Comparison of ENCODE assay signal across 2 cellular contexts in the genomic region with DNA sequence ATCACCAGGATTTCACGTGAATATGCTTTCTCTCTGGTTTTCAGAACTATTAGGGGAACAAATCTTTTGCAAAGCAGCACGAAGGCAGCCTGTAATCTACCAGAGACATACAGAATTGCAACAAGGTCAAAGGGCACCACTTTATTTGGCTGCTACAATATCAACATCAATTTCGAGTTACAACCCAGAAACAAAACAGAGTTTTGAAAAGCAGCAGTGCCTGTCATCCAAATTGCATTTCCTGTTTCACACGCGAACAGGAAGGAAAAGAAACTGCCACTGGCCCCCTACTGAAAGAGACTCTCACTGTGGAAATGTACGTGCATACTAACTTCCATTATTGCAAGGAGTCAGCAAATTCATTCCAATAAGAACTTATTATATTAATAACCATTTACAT.
TF ChIP-seq lines count a peak whose summit lies in the region.

No MANE protein-coding gene starts in this region.

TF ChIP-seq in liver, 16 proteins besides CTCF, POLR2A, EP300 and RAD21:
- no peak for TF ChIP-seq TAF1 (conservative IDR thresholded peaks at IDR 0.05)
- TF ChIP-seq GABPA (IDR thresholded peaks at IDR 0.05 in 1 of 2, conservative IDR thresholded peaks at IDR 0.05 in 1 of 2), result peak in 1 of 2 donors; percentile 51
- peak; percentile 95 for TF ChIP-seq NR2F2 (IDR thresholded peaks at IDR 0.05)
- TF ChIP-seq, protein P1, sequence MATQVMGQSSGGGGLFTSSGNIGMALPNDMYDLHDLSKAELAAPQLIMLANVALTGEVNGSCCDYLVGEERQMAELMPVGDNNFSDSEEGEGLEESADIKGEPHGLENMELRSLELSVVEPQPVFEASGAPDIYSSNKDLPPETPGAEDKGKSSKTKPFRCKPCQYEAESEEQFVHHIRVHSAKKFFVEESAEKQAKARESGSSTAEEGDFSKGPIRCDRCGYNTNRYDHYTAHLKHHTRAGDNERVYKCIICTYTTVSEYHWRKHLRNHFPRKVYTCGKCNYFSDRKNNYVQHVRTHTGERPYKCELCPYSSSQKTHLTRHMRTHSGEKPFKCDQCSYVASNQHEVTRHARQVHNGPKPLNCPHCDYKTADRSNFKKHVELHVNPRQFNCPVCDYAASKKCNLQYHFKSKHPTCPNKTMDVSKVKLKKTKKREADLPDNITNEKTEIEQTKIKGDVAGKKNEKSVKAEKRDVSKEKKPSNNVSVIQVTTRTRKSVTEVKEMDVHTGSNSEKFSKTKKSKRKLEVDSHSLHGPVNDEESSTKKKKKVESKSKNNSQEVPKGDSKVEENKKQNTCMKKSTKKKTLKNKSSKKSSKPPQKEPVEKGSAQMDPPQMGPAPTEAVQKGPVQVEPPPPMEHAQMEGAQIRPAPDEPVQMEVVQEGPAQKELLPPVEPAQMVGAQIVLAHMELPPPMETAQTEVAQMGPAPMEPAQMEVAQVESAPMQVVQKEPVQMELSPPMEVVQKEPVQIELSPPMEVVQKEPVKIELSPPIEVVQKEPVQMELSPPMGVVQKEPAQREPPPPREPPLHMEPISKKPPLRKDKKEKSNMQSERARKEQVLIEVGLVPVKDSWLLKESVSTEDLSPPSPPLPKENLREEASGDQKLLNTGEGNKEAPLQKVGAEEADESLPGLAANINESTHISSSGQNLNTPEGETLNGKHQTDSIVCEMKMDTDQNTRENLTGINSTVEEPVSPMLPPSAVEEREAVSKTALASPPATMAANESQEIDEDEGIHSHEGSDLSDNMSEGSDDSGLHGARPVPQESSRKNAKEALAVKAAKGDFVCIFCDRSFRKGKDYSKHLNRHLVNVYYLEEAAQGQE (IDR thresholded peaks at IDR 0.05), result no peak
- TF ChIP-seq, protein P2, sequence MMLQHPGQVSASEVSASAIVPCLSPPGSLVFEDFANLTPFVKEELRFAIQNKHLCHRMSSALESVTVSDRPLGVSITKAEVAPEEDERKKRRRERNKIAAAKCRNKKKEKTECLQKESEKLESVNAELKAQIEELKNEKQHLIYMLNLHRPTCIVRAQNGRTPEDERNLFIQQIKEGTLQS (IDR thresholded peaks at IDR 0.05), result no peak
- peak in 1 of 2 donors; percentile 36 for TF ChIP-seq HNF4A (conservative IDR thresholded peaks at IDR 0.05)
- no peak for TF ChIP-seq JUND (IDR thresholded peaks at IDR 0.05)
- TF ChIP-seq RXRA (IDR thresholded peaks at IDR 0.05), result peak; percentile 32 to 36
- TF ChIP-seq, protein P3, sequence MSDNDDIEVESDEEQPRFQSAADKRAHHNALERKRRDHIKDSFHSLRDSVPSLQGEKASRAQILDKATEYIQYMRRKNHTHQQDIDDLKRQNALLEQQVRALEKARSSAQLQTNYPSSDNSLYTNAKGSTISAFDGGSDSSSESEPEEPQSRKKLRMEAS (IDR thresholded peaks at IDR 0.05), result peak; percentile 34
- TF ChIP-seq YY1 (IDR thresholded peaks at IDR 0.05), result no peak
- TF ChIP-seq EGR1 (IDR thresholded peaks at IDR 0.05; ENCODE audit: low read depth in 2 of 2), result peak in 1 of 2 donors; percentile 56
- TF ChIP-seq SP1 (IDR thresholded peaks at IDR 0.05), result peak; percentile 50
- TF ChIP-seq FOXA1 (IDR thresholded peaks at IDR 0.05), result peak; percentile 33
- TF ChIP-seq FOXA2 (IDR thresholded peaks at IDR 0.05), result peak; percentile 36
- TF ChIP-seq, protein P4, sequence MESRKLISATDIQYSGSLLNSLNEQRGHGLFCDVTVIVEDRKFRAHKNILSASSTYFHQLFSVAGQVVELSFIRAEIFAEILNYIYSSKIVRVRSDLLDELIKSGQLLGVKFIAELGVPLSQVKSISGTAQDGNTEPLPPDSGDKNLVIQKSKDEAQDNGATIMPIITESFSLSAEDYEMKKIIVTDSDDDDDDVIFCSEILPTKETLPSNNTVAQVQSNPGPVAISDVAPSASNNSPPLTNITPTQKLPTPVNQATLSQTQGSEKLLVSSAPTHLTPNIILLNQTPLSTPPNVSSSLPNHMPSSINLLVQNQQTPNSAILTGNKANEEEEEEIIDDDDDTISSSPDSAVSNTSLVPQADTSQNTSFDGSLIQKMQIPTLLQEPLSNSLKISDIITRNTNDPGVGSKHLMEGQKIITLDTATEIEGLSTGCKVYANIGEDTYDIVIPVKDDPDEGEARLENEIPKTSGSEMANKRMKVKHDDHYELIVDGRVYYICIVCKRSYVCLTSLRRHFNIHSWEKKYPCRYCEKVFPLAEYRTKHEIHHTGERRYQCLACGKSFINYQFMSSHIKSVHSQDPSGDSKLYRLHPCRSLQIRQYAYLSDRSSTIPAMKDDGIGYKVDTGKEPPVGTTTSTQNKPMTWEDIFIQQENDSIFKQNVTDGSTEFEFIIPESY (IDR thresholded peaks at IDR 0.05), result no peak
- TF ChIP-seq HNF4G (IDR thresholded peaks at IDR 0.05), result no peak

TF ChIP-seq in HepG2, 621 proteins besides CTCF, POLR2A, EP300 and RAD21:
- no peak for TF ChIP-seq ZNF138 (CRISPR knock-in tag; IDR thresholded peaks at IDR 0.05; ENCODE audit: low read depth)
- TF ChIP-seq ZBTB20 (CRISPR knock-in tag; IDR thresholded peaks at IDR 0.05; ENCODE audit: borderline replicate concordance, low read depth), result no peak
- no peak for TF ChIP-seq HDAC6 (IDR thresholded peaks at IDR 0.05; ENCODE audit: low read depth, low read length)
- peak in 1 of 2 experiments; percentile 32; a peak in 1 of 4 replicates for TF ChIP-seq MAFK (conservative IDR thresholded peaks at IDR 0.05 in 1 of 2, IDR thresholded peaks at IDR 0.05 in 1 of 2; ENCODE audit: low read length in 2 of 2)
- TF ChIP-seq JARID2 (CRISPR knock-in tag; IDR thresholded peaks at IDR 0.05; ENCODE audit: insufficient replicate concordance), result no peak
